Comparison of ENCODE assay signal across 2 cellular contexts in genomic region chr11:105611414-105611813, GRCh38.
TF ChIP-seq lines count a peak whose summit lies in the region.

No MANE protein-coding gene starts in this region.

TF ChIP-seq in H1, 55 proteins besides CTCF, POLR2A, EP300 and RAD21:
- TF ChIP-seq TAF1 (IDR thresholded peaks at IDR 0.05; ENCODE audit: low read depth, low read length) (no peak), RXRA (IDR thresholded peaks at IDR 0.05; ENCODE audit: insufficient read depth, low read depth, low read length) (no peak), NRF1 (IDR thresholded peaks at IDR 0.05; ENCODE audit: low read depth, low read length) (no peak), BACH1 (IDR thresholded peaks at IDR 0.05; ENCODE audit: low read length) (no peak), GTF2F1 (IDR thresholded peaks at IDR 0.05; ENCODE audit: borderline replicate concordance, low read depth, low read length) (no peak), BCL11A (IDR thresholded peaks at IDR 0.05; ENCODE audit: low read depth in 2 of 2, low read length in 2 of 2) (no peak), MAFK (IDR thresholded peaks at IDR 0.05; ENCODE audit: low read depth, low read length) (no peak), CTBP2 (IDR thresholded peaks at IDR 0.05; ENCODE audit: borderline replicate concordance, insufficient read depth, insufficient read length, low read length) (no peak), JUND (IDR thresholded peaks at IDR 0.05; ENCODE audit: low read length) (no peak), HDAC2 (IDR thresholded peaks at IDR 0.05; ENCODE audit: borderline replicate concordance in 1 of 2, low read depth in 2 of 2, low read length in 2 of 2) (no peak), CEBPB (IDR thresholded peaks at IDR 0.05; ENCODE audit: low read depth, low read length) (no peak), SIRT6 (IDR thresholded peaks at IDR 0.05; ENCODE audit: low read length) (no peak)
- TF ChIP-seq, protein P1, sequence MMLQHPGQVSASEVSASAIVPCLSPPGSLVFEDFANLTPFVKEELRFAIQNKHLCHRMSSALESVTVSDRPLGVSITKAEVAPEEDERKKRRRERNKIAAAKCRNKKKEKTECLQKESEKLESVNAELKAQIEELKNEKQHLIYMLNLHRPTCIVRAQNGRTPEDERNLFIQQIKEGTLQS (IDR thresholded peaks at IDR 0.05; ENCODE audit: insufficient read depth, low read depth, low read length) = no peak
TF ChIP-seq in H1: peak in this region for 0.

TF ChIP-seq in neural cell, 6 proteins besides CTCF, POLR2A, EP300 and RAD21:
- TF ChIP-seq MXI1 (conservative IDR thresholded peaks at IDR 0.05; ENCODE audit: poor library complexity, severe bottlenecking) = no peak
- TF ChIP-seq, protein P2, sequence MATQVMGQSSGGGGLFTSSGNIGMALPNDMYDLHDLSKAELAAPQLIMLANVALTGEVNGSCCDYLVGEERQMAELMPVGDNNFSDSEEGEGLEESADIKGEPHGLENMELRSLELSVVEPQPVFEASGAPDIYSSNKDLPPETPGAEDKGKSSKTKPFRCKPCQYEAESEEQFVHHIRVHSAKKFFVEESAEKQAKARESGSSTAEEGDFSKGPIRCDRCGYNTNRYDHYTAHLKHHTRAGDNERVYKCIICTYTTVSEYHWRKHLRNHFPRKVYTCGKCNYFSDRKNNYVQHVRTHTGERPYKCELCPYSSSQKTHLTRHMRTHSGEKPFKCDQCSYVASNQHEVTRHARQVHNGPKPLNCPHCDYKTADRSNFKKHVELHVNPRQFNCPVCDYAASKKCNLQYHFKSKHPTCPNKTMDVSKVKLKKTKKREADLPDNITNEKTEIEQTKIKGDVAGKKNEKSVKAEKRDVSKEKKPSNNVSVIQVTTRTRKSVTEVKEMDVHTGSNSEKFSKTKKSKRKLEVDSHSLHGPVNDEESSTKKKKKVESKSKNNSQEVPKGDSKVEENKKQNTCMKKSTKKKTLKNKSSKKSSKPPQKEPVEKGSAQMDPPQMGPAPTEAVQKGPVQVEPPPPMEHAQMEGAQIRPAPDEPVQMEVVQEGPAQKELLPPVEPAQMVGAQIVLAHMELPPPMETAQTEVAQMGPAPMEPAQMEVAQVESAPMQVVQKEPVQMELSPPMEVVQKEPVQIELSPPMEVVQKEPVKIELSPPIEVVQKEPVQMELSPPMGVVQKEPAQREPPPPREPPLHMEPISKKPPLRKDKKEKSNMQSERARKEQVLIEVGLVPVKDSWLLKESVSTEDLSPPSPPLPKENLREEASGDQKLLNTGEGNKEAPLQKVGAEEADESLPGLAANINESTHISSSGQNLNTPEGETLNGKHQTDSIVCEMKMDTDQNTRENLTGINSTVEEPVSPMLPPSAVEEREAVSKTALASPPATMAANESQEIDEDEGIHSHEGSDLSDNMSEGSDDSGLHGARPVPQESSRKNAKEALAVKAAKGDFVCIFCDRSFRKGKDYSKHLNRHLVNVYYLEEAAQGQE (IDR thresholded peaks at IDR 0.05; ENCODE audit: borderline replicate concordance) = no peak
